In the genomic region with DNA sequence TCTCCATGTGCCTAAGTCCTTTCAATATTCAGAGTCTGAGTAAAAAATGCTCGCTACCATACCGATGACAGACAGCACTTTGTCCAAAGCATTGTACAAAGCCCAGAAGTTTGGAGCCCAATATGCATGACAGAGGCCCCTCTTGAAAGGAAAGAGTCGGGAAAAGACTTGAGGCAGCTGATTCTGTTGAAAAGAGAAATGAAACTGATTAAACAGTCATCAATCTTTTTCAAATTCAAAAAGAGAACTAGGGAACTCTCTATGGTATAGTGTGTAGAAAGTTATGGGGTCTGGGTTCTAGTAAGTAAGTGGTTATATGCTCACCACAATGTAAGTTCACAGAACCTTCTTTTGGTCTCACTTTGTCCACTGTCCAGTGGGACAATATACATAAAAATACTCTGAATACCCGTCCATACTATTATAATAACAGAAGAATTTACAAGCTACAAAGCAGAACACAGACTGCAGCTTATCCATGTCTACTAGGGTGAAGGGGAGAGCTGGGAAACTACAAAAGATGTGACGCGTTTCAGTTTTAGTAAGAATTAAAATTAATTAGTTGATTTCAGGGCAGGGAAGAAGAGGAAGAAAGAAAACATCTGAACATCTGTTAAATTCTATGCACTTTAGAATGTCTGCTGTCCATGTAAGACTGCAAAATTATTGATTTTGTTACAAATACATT, we compare ENCODE assay signal across 21 cellular contexts. TPM values are rescaled to one million over a fixed set of nuclear protein-coding genes. Genes with fewer than 3 reads are reported as not detected.
DNase-seq lines count a peak whose midpoint lies in the region; ATAC-seq and TF ChIP-seq lines count a peak whose summit lies in the region.
"Had no signal": no experiment of that assay in that cellular context is flagged by ENCODE, and none has a peak within 500 bp of the region (broad histone marks: within the 10 kb centered on the region; RNA-seq: fewer than 3 reads in every experiment).

No MANE protein-coding gene starts in this region.

- H3K14ac ChIP-seq in mesenchymal stem cell (ENCODE audit: low read length in 2 of 2), result no peak overlapping the region

- H3K36me3 Mint-ChIP-seq in neural crest cell (ENCODE audit: low read depth) (peaks cover 11% of the 10 kb centered on the region), mesothelial cell of epicardium (peaks cover 23% of the 10 kb centered on the region)

- ATAC-seq in GM18909 (IDR thresholded peaks at IDR 0.05; ENCODE audit: poor library complexity, unreplicated experiment), result peak; percentile 71
- ATAC-seq in GM21786 (IDR thresholded peaks at IDR 0.05; ENCODE audit: unreplicated experiment), result peak; percentile 66
- peak; percentile 75 for ATAC-seq in HG03432 (IDR thresholded peaks at IDR 0.05; ENCODE audit: unreplicated experiment)
- ATAC-seq: activated T-helper 17 cell treated with anti-CD3 and anti-CD28 coated beads, Interleukin-2, amount 50 U/mL, for 72 hours; SK-N-SH treated with all-trans-retinoic acid at 6 μM for 48 hours had no signal

- H3K4ac ChIP-seq in mesenchymal stem cell (ENCODE audit: low read depth in 1 of 2, low read length in 2 of 2), result no peak overlapping the region

- no peaks in the 10 kb centered on the region for H3K27me3 Mint-ChIP-seq in neural crest cell (ENCODE audit: low read depth)
- no peaks in the 10 kb centered on the region for H3K27me3 Mint-ChIP-seq in mesothelial cell of epicardium (ENCODE audit: low read depth)
- H3K27me3 Mint-ChIP-seq: activated CD4-positive, alpha-beta memory T cell treated with anti-CD3 and anti-CD28 coated beads, Interleukin-2, amount 10 ng/mL, durations not matched to agents 7 days and 5 days; activated T-helper 17 cell treated with anti-CD3 and anti-CD28 coated beads, Interleukin-2, amount 50 U/mL, for 72 hours had no signal

- intact Hi-C loops in posterior cingulate gyrus (cut with DNase I), result no loop called here

- 100% methylated on average over 5 of the region's 6 CpGs for WGBS in mesenchymal stem cell

- H2BK15ac ChIP-seq in mesenchymal stem cell (ENCODE audit: low read depth, poor library complexity, severe bottlenecking), result no peak overlapping the region

- H3K9me3 ChIP-seq in mesenchymal stem cell (ENCODE audit: control insufficient read depth, low read length), result no peaks in the 10 kb centered on the region
- H3K9me3 ChIP-seq: stomach had no signal

- no peak overlapping the region for H3K9ac ChIP-seq in mesenchymal stem cell (ENCODE audit: low read length)

- H2AFZ ChIP-seq in mesenchymal stem cell (ENCODE audit: low read depth, low read length), result no peak overlapping the region

- H3K27ac Mint-ChIP-seq in neural crest cell (ENCODE audit: unreplicated experiment) (peak overlapping the region; percentile 54), mesothelial cell of epicardium (no peak overlapping the region)
- H3K27ac Mint-ChIP-seq: activated CD4-positive, alpha-beta memory T cell treated with anti-CD3 and anti-CD28 coated beads, Interleukin-2, amount 10 ng/mL, durations not matched to agents 7 days and 5 days; activated T-helper 17 cell treated with anti-CD3 and anti-CD28 coated beads, Interleukin-2, amount 50 U/mL, for 72 hours had no signal

- H3K23ac ChIP-seq in mesenchymal stem cell (ENCODE audit: low read length in 2 of 2), result no peak overlapping the region

- peaks cover 30% of the 10 kb centered on the region for H3K4me1 Mint-ChIP-seq in neural crest cell
- peaks cover 8% of the 10 kb centered on the region for H3K4me1 Mint-ChIP-seq in mesothelial cell of epicardium
- H3K4me1 Mint-ChIP-seq: activated CD4-positive, alpha-beta memory T cell treated with anti-CD3 and anti-CD28 coated beads, Interleukin-2, amount 10 ng/mL, durations not matched to agents 7 days and 5 days; activated T-helper 17 cell treated with anti-CD3 and anti-CD28 coated beads, Interleukin-2, amount 50 U/mL, for 72 hours had no signal

- TF ChIP-seq CTCF in neural crest cell (conservative IDR thresholded peaks at IDR 0.05) (no peak), mesothelial cell of epicardium (IDR thresholded peaks at IDR 0.05; ENCODE audit: unreplicated experiment) (no peak)

- DNase-seq in neural crest cell (ENCODE audit: low read depth, low spot score) (no peak), mesothelial cell of epicardium (ENCODE audit: low spot score in 2 of 2, unreplicated experiment in 2 of 2) (no peak), posterior cingulate gyrus (no peak), NK-92 (lab: John Stamatoyannopoulos, UW; ENCODE audit: unreplicated experiment) (no peak), mesenchymal stem cell (no peak)
- DNase-seq: activated CD4-positive, alpha-beta memory T cell treated with anti-CD3 and anti-CD28 coated beads, Interleukin-2, amount 10 ng/mL, durations not matched to agents 7 days and 5 days; amygdala; H7; IMR-90; NCI-H1105; NCI-H226; stomach had no signal

- no peak overlapping the region for H4K8ac ChIP-seq in mesenchymal stem cell (ENCODE audit: low read length)

- no peak overlapping the region for H3K27ac ChIP-seq in mesenchymal stem cell (ENCODE audit: low read length, poor library complexity, severe bottlenecking)
- H3K27ac ChIP-seq: stomach had no signal

- H3K4me3 ChIP-seq in mesenchymal stem cell (ENCODE audit: insufficient read depth in 1 of 2, low read depth in 1 of 2, low read length in 2 of 2), result no peak overlapping the region
- H3K4me3 ChIP-seq: stomach had no signal

- no peak overlapping the region for H2BK5ac ChIP-seq in mesenchymal stem cell (ENCODE audit: low read depth, low read length, poor library complexity, severe bottlenecking)

- no peaks in the 10 kb centered on the region for H3K27me3 ChIP-seq in mesenchymal stem cell (ENCODE audit: control insufficient read depth in 1 of 2, insufficient read depth in 1 of 2, low read length in 2 of 2)
- H3K27me3 ChIP-seq: stomach had no signal

- no peak overlapping the region for H4K91ac ChIP-seq in mesenchymal stem cell (ENCODE audit: low read length)

- H2BK12ac ChIP-seq in mesenchymal stem cell (ENCODE audit: low read length in 2 of 2), result no peak overlapping the region

- H2AK5ac ChIP-seq in mesenchymal stem cell (ENCODE audit: low read length, severe bottlenecking), result no peak overlapping the region

- H3K18ac ChIP-seq in mesenchymal stem cell (ENCODE audit: low read depth in 1 of 2, low read length in 2 of 2), result no peak overlapping the region

- H3K36me3 ChIP-seq in mesenchymal stem cell (ENCODE audit: control insufficient read depth in 1 of 2, insufficient read depth in 2 of 2, low read depth in 1 of 2, low read length in 2 of 2), result peaks cover 5 to 56% of the 10 kb centered on the region in 2 experiments

- H3K4me2 ChIP-seq in mesenchymal stem cell (ENCODE audit: low read length, poor library complexity, severe bottlenecking), result no peak overlapping the region

- H3K4me3 Mint-ChIP-seq in neural crest cell, result peak overlapping the region; percentile 3
- H3K4me3 Mint-ChIP-seq in mesothelial cell of epicardium, result no peak overlapping the region
- H3K4me3 Mint-ChIP-seq: activated CD4-positive, alpha-beta memory T cell treated with anti-CD3 and anti-CD28 coated beads, Interleukin-2, amount 10 ng/mL, durations not matched to agents 7 days and 5 days; activated T-helper 17 cell treated with anti-CD3 and anti-CD28 coated beads, Interleukin-2, amount 50 U/mL, for 72 hours had no signal

- H3K4me1 ChIP-seq in mesenchymal stem cell (ENCODE audit: control insufficient read depth, insufficient read depth, low read depth, low read length), result no peaks in the 10 kb centered on the region
- H3K4me1 ChIP-seq: stomach had no signal

- H3K79me1 ChIP-seq in mesenchymal stem cell (replicated peaks; ENCODE audit: low read length, poor library complexity, severe bottlenecking), result peaks cover 2% of the 10 kb centered on the region

- no peaks in the 10 kb centered on the region for H3K9me3 Mint-ChIP-seq in neural crest cell
- no peaks in the 10 kb centered on the region for H3K9me3 Mint-ChIP-seq in mesothelial cell of epicardium
- H3K9me3 Mint-ChIP-seq: activated CD4-positive, alpha-beta memory T cell treated with anti-CD3 and anti-CD28 coated beads, Interleukin-2, amount 10 ng/mL, durations not matched to agents 7 days and 5 days; activated T-helper 17 cell treated with anti-CD3 and anti-CD28 coated beads, Interleukin-2, amount 50 U/mL, for 72 hours had no signal

- no peak overlapping the region for H2BK120ac ChIP-seq in mesenchymal stem cell (ENCODE audit: low read depth, low read length)

RNA-seq across cellular contexts. Expression of a gene that starts 26.7 kb away (rescaled TPM):
- total RNA-seq in neural crest cell, result 79.7 and 86.7 TPM in 2 replicates
- total RNA-seq in mesothelial cell of epicardium, result 53.7 to 63.0 TPM (median 61.6 TPM) in 3 replicates
- 49.1 TPM for polyA plus RNA-seq in mesenchymal stem cell (2013, experiment 1 of 2)
- polyA plus RNA-seq in mesenchymal stem cell (2013, experiment 2 of 2), result 50.6 TPM

RNA-seq across cellular contexts. Expression of a gene that starts 33.1 kb away (rescaled TPM):
- total RNA-seq in neural crest cell (236 and 251 TPM in 2 replicates), mesothelial cell of epicardium (169 to 171 TPM (median 169 TPM) in 3 replicates)
- 291 TPM for polyA plus RNA-seq in mesenchymal stem cell (2013, experiment 1 of 2)
- 297 TPM for polyA plus RNA-seq in mesenchymal stem cell (2013, experiment 2 of 2)

RNA-seq across cellular contexts. Expression of a gene that starts 49.1 kb away (rescaled TPM):
- total RNA-seq in neural crest cell, result not detected in 2 replicates
- 0.31 to 0.38 TPM (median 0.32 TPM) in 3 replicates for total RNA-seq in mesothelial cell of epicardium
- not detected for polyA plus RNA-seq in mesenchymal stem cell (2013, experiment 1 of 2)
- polyA plus RNA-seq in mesenchymal stem cell (2013, experiment 2 of 2), result not detected
- total RNA-seq: activated CD4-positive, alpha-beta memory T cell treated with anti-CD3 and anti-CD28 coated beads, Interleukin-2, amount 10 ng/mL, durations not matched to agents 7 days and 5 days; activated T-helper 17 cell treated with anti-CD3 and anti-CD28 coated beads, Interleukin-2, amount 50 U/mL, for 72 hours; chondrocyte; endothelial cell of umbilical vein; glomerular endothelial cell; H7; IMR-90; osteocyte had no signal
- polyA plus RNA-seq: endothelial cell of umbilical vein, IMR-90 had no signal
